33 cellular contexts compared by ENCODE assay signal in the genomic region with DNA sequence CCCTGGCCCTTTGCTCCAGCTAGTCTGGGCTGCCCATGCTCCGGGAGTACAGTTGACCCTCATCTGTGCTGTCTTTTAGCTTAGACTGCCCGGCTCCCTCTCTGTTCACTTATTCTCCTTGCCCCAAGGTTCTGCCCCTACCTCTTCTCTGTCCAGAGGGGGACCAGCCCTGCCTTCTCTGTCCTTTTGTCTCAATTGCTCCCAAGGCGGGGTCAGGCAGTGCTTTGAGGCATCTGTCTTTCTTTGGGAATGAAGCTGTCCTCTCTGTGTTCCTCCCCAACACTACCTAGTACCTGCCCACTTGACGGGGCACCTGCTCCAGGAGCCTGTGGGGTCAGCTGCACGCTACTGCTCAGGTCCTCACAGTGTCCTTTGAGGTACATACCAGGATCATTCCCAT. TPM values are rescaled to one million over a fixed set of nuclear protein-coding genes. Genes with fewer than 3 reads are reported as not detected.
"Had no signal": no experiment of that assay in that cellular context is flagged by ENCODE, and none has a peak within 500 bp of the region (broad histone marks: within the 10 kb centered on the region; RNA-seq: fewer than 3 reads in every experiment).

No MANE protein-coding gene starts in this region.

- H3K4me3 Mint-ChIP-seq: activated B cell treated with CpG ODN at 0.5 μM for 24 hours; activated CD4-positive, alpha-beta memory T cell treated with anti-CD3 and anti-CD28 coated beads, Interleukin-2, amount 10 ng/mL, durations not matched to agents 7 days and 5 days; activated CD4-positive, alpha-beta T cell treated with anti-CD3 and anti-CD28 coated beads, Interleukin-2, amount 10 ng/mL, durations not matched to agents 7 days and 5 days; activated naive CD8-positive, alpha-beta T cell; activated T-cell treated with anti-CD3 and anti-CD28 coated beads, Interleukin-2, amount 50 U/mL, for 24 hours; activated T-cell treated with anti-CD3 and anti-CD28 coated beads, Interleukin-2, amount 50 U/mL, for 72 hours; T-cell; T-helper 1 cell treated with Interleukin-12 subunit alpha and Interleukin-12 subunit beta and Interleukin-4 antibody, amounts not matched to agents 30 μg/mL and 1 μg/mL, for 36 hours had no signal

- H3K9me3 Mint-ChIP-seq: activated B cell treated with CpG ODN at 0.5 μM for 24 hours; activated CD4-positive, alpha-beta memory T cell treated with anti-CD3 and anti-CD28 coated beads, Interleukin-2, amount 10 ng/mL, durations not matched to agents 7 days and 5 days; activated CD4-positive, alpha-beta T cell treated with anti-CD3 and anti-CD28 coated beads, Interleukin-2, amount 10 ng/mL, durations not matched to agents 7 days and 5 days; activated T-cell treated with anti-CD3 and anti-CD28 coated beads, Interleukin-2, amount 50 U/mL, for 24 hours; activated T-cell treated with anti-CD3 and anti-CD28 coated beads, Interleukin-2, amount 50 U/mL, for 72 hours; T-cell; T-helper 1 cell treated with Interleukin-12 subunit alpha and Interleukin-12 subunit beta and Interleukin-4 antibody, amounts not matched to agents 30 μg/mL and 1 μg/mL, for 36 hours had no signal

- H3K9me3 ChIP-seq: colonic mucosa, esophagus squamous epithelium, gastroesophageal sphincter had no signal

- H3K4me1 Mint-ChIP-seq: activated B cell treated with CpG ODN at 0.5 μM for 24 hours; activated CD4-positive, alpha-beta memory T cell treated with anti-CD3 and anti-CD28 coated beads, Interleukin-2, amount 10 ng/mL, durations not matched to agents 7 days and 5 days; activated CD4-positive, alpha-beta T cell treated with anti-CD3 and anti-CD28 coated beads, Interleukin-2, amount 10 ng/mL, durations not matched to agents 7 days and 5 days had no signal

- H3K27me3 Mint-ChIP-seq: activated naive CD8-positive, alpha-beta T cell; activated T-cell treated with anti-CD3 and anti-CD28 coated beads, Interleukin-2, amount 50 U/mL, for 24 hours had no signal

- ATAC-seq: activated T-cell treated with anti-CD3 and anti-CD28 coated beads, Interleukin-2, amount 50 U/mL, for 72 hours; gastroesophageal sphincter; T-cell had no signal

- H3K27me3 ChIP-seq: brain microvascular endothelial cell, colonic mucosa, esophagus squamous epithelium, gastroesophageal sphincter had no signal

- DNase-seq: activated B cell treated with CpG ODN at 0.5 μM for 24 hours; activated CD4-positive, alpha-beta memory T cell treated with anti-CD3 and anti-CD28 coated beads, Interleukin-2, amount 10 ng/mL, durations not matched to agents 7 days and 5 days; activated CD4-positive, alpha-beta T cell treated with anti-CD3 and anti-CD28 coated beads for 1 hour; activated CD4-positive, alpha-beta T cell treated with anti-CD3 and anti-CD28 coated beads for 4 hours; activated CD4-positive, alpha-beta T cell treated with anti-CD3 and anti-CD28 coated beads, Interleukin-2, amount 10 ng/mL, durations not matched to agents 7 days and 5 days; activated CD4-positive, alpha-beta T cell treated with anti-CD3 and anti-CD28 coated beads, Interleukin-2, amount 50 U/mL, for 4 hours; activated CD8-positive, alpha-beta memory T cell treated with anti-CD3 and anti-CD28 coated beads, Interleukin-2, amount 50 U/mL, for 48 hours; activated gamma-delta T cell; activated naive CD4-positive, alpha-beta T cell treated with anti-CD3 and anti-CD28 coated beads, Interleukin-2, amount 50 U/mL, for 16 hours; activated naive CD4-positive, alpha-beta T cell treated with Interleukin-2 at 50 U/mL for 16 hours; activated T-cell treated with anti-CD3 and anti-CD28 coated beads for 4 hours; activated T-cell treated with anti-CD3 and anti-CD28 coated beads, Interleukin-2, amount 50 U/mL, for 24 hours; activated T-cell treated with anti-CD3 and anti-CD28 coated beads, Interleukin-2, amount 50 U/mL, for 72 hours; amniotic stem cell; anterior cingulate cortex; brain microvascular endothelial cell; colonic mucosa; effector CD8-positive, alpha-beta T cell; esophagus squamous epithelium; foreskin melanocyte; SW 1271; T-cell; T1000; WERI-Rb-1 had no signal

- H3K36me3 ChIP-seq: brain microvascular endothelial cell, colonic mucosa, esophagus squamous epithelium, WERI-Rb-1 had no signal

- H3K4me3 ChIP-seq: colonic mucosa, esophagus squamous epithelium, gastroesophageal sphincter had no signal

- H3K27ac Mint-ChIP-seq: activated B cell treated with CpG ODN at 0.5 μM for 24 hours; activated CD4-positive, alpha-beta memory T cell treated with anti-CD3 and anti-CD28 coated beads, Interleukin-2, amount 10 ng/mL, durations not matched to agents 7 days and 5 days; activated CD4-positive, alpha-beta T cell treated with anti-CD3 and anti-CD28 coated beads, Interleukin-2, amount 10 ng/mL, durations not matched to agents 7 days and 5 days; activated naive CD8-positive, alpha-beta T cell; activated T-cell treated with anti-CD3 and anti-CD28 coated beads, Interleukin-2, amount 50 U/mL, for 24 hours; activated T-cell treated with anti-CD3 and anti-CD28 coated beads, Interleukin-2, amount 50 U/mL, for 72 hours; T-cell; T-helper 1 cell treated with Interleukin-12 subunit alpha and Interleukin-12 subunit beta and Interleukin-4 antibody, amounts not matched to agents 30 μg/mL and 1 μg/mL, for 36 hours had no signal

- H3K36me3 Mint-ChIP-seq: activated naive CD8-positive, alpha-beta T cell; T-cell had no signal

- H3K27ac ChIP-seq: brain microvascular endothelial cell, colonic mucosa, epithelial cell of prostate, esophagus squamous epithelium, gastroesophageal sphincter, WERI-Rb-1 had no signal

- H3K4me1 ChIP-seq: colonic mucosa, gastroesophageal sphincter had no signal

RNA-seq across cellular contexts. Expression of a gene that starts 59.3 kb away (rescaled TPM):
- total RNA-seq: activated B cell treated with CpG ODN at 0.5 μM for 24 hours; activated CD4-positive, alpha-beta memory T cell treated with anti-CD3 and anti-CD28 coated beads, Interleukin-2, amount 10 ng/mL, durations not matched to agents 7 days and 5 days; activated CD4-positive, alpha-beta T cell treated with anti-CD3 and anti-CD28 coated beads, Interleukin-2, amount 10 ng/mL, durations not matched to agents 7 days and 5 days; activated T-cell treated with anti-CD3 and anti-CD28 coated beads, Interleukin-2, amount 50 U/mL, for 72 hours; dermis microvascular lymphatic vessel endothelial cell; endothelial cell of umbilical vein; esophagus squamous epithelium; fibroblast of villous mesenchyme; glomerular endothelial cell; T-helper 2 cell treated with Interferon-gamma antibody and Interleukin-4, amounts not matched to agents 100 ng/mL and 5 ng/mL, for 36 hours had no signal
- polyA plus RNA-seq: endothelial cell of umbilical vein had no signal
